Comparison of ENCODE assay signal across 9 cellular contexts in the genomic region with DNA sequence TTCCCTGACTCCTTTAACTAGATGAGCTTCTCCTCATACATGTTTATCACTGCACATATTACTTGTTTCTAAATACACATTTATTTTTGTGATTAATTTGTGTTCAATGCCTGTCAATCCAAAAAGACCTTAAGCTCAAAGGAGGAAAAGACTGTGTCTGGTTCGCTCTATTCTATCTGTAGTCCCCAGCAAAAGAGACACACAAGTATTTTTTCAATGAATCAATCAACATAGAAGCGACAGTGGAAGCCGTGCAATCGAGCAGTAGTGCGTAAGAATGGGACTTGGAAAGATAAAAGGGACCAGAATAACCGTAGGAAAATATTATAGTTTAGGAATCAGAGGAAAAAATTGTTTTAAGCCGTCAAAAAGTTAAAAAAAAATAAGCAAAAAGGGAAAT. TPM values are rescaled to one million over a fixed set of nuclear protein-coding genes. Genes with fewer than 3 reads are reported as not detected.
DNase-seq lines count a peak whose midpoint lies in the region; ATAC-seq and TF ChIP-seq lines count a peak whose summit lies in the region.
"Had no signal": no experiment of that assay in that cellular context is flagged by ENCODE, and none has a peak within 500 bp of the region (broad histone marks: within the 10 kb centered on the region; RNA-seq: fewer than 3 reads in every experiment).

No MANE protein-coding gene starts in this region.

- H3K4me1 ChIP-seq in NT2/D1 (ENCODE audit: insufficient read depth, insufficient read length) (no peaks in the 10 kb centered on the region), psoas muscle (peaks cover 22% of the 10 kb centered on the region)

- H3K36me3 ChIP-seq in GM06990 (ENCODE audit: control insufficient read depth, insufficient read depth, low read length): peaks cover 1% of the 10 kb centered on the region
- H3K36me3 ChIP-seq in NT2/D1 (ENCODE audit: insufficient read depth, insufficient read length, low read length): peaks cover 30% of the 10 kb centered on the region
- no peaks in the 10 kb centered on the region for H3K36me3 ChIP-seq in psoas muscle (ENCODE audit: insufficient read depth in 1 of 2, low read depth in 1 of 2)
- H3K36me3 ChIP-seq: upper lobe of left lung had no signal

- H3K9ac ChIP-seq in NT2/D1 (ENCODE audit: insufficient read length, low read depth): peak overlapping the region; percentile 95

- ATAC-seq in psoas muscle: no peak
- no peak for ATAC-seq in HG03439 (IDR thresholded peaks at IDR 0.05; ENCODE audit: unreplicated experiment)
- ATAC-seq in HG03378 (IDR thresholded peaks at IDR 0.05; ENCODE audit: unreplicated experiment): no peak

- 19 to 28% (median 20%) methylated on average over 7 of the region's 7 CpGs for WGBS in psoas muscle, 3 donors

- H3K27ac ChIP-seq in psoas muscle: no peak overlapping the region

- peak overlapping the region; percentile 100 for H3K4me3 ChIP-seq in GM06990 (replicated peaks; ENCODE audit: low read depth, low read length)
- peak overlapping the region; percentile 91 for H3K4me3 ChIP-seq in NT2/D1 (ENCODE audit: insufficient read length, low read depth)
- peak overlapping the region; percentile 63 for H3K4me3 ChIP-seq in epithelial cell of esophagus (ENCODE audit: low read length)
- H3K4me3 ChIP-seq in psoas muscle: peak overlapping the region; percentile 79

- TF ChIP-seq CTCF in GM06990 (IDR thresholded peaks at IDR 0.05; ENCODE audit: insufficient read depth, low read length, poor library complexity, severe bottlenecking) (no peak), epithelial cell of esophagus (IDR thresholded peaks at IDR 0.05; ENCODE audit: insufficient read depth, low read depth, low read length, missing control alignments) (no peak), psoas muscle (IDR thresholded peaks at IDR 0.05) (no peak)

- DNase-seq in GM06990 (ENCODE audit: extremely low read depth, insufficient read length) (no peak), NT2/D1 (ENCODE audit: low read depth, low spot score) (no peak), epithelial cell of esophagus (ENCODE audit: low read depth) (no peak), psoas muscle (no peak), SHP77 treated with DMSO at 0.1 percent for 48 hours (lab: John Stamatoyannopoulos, UW) (no peak), dedifferentiated amniotic fluid mesenchymal stem cell (ENCODE audit: extremely low spot score) (no peak)
- DNase-seq: upper lobe of left lung had no signal

- intact Hi-C loops in psoas muscle (cut with DNase I): no loop called here

- no peaks in the 10 kb centered on the region for H3K27me3 ChIP-seq in GM06990 (replicated peaks; ENCODE audit: control insufficient read depth, insufficient read depth, low read length)
- no peaks in the 10 kb centered on the region for H3K27me3 ChIP-seq in NT2/D1 (ENCODE audit: insufficient read depth, insufficient read length)
- H3K27me3 ChIP-seq in psoas muscle (ENCODE audit: insufficient read depth in 3 of 3, low read length in 2 of 3): no peaks in the 10 kb centered on the region
- H3K27me3 ChIP-seq: upper lobe of left lung had no signal

- H3K9me3 ChIP-seq in NT2/D1 (ENCODE audit: insufficient read depth, low read length): no peaks in the 10 kb centered on the region
- no peaks in the 10 kb centered on the region for H3K9me3 ChIP-seq in psoas muscle
- H3K9me3 ChIP-seq: upper lobe of left lung had no signal

RNA-seq across cellular contexts. Expression of gene WDHD1, which starts 1.0 kb away (rescaled TPM):
- 1 to 10 TPM in 2 of 4 donors, under 1 TPM in 2; 0.86 to 2.0 (median 0.99) TPM for total RNA-seq in psoas muscle
- polyA plus RNA-seq in psoas muscle: 1 to 10 TPM in 1 of 3 donors, under 1 TPM in 2; 0.55 to 1.2 (median 0.95) TPM

RNA-seq across cellular contexts. Expression of gene SOCS4, which starts 1.1 kb away (rescaled TPM):
- 10 to 100 TPM in 3 of 4 donors, 1 to 10 TPM in 1; 9.7 to 17.0 (median 13.2) TPM for total RNA-seq in psoas muscle
- polyA plus RNA-seq in psoas muscle: 10 to 100 TPM in 1 of 3 donors, 1 to 10 TPM in 2; 4.1 to 23.7 (median 6.1) TPM

RNA-seq across cellular contexts. Expression of gene MAPK1IP1L, which starts 25.5 kb away (rescaled TPM):
- 10 to 100 TPM; 34.1 to 60.1 (median 56.3) TPM for total RNA-seq in psoas muscle
- polyA plus RNA-seq in psoas muscle: 10 to 100 TPM; 17.6 to 46.2 (median 33.5) TPM
